ENCODE assay signal across 25 cellular contexts in the genomic region with DNA sequence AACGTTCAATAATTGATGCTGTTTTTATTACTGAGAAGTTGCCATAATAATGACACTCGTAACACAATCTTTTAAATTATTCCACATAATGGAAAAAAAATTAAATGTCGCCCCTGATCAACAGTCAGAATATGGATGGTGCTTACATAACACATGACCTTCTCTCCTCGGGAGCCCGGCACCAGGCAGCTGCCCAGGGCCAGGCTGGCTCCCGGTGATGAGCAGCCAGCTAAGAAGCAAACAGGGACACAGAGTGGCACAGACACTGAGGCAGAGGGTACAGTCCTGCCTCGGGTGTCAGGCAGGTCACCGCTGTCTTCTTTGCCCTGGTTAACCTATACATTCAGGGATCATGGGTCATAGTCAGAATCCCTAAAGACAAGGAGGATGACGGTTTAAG.
DNase-seq lines count a peak whose midpoint lies in the region; ATAC-seq, FAIRE-seq and TF ChIP-seq lines count a peak whose summit lies in the region.
"Had no signal": no experiment of that assay in that cellular context is flagged by ENCODE, and none has a peak within 500 bp of the region (broad histone marks: within the 10 kb centered on the region; RNA-seq: fewer than 3 reads in every experiment).

No MANE protein-coding gene starts in this region.

- no peak for ATAC-seq in HG02610 (IDR thresholded peaks at IDR 0.05; ENCODE audit: unreplicated experiment)
- no peak for ATAC-seq in GM21576 (IDR thresholded peaks at IDR 0.05; ENCODE audit: unreplicated experiment)

- TF ChIP-seq POLR2A in adrenal gland (IDR thresholded peaks at IDR 0.05): no peak

- TF ChIP-seq CTCF in D721Med (IDR thresholded peaks at IDR 0.05; ENCODE audit: insufficient read depth, missing control alignments) (no peak), adrenal gland (IDR thresholded peaks at IDR 0.05) (no peak), coronary artery (IDR thresholded peaks at IDR 0.05) (no peak)

- no peaks in the 10 kb centered on the region for H3K36me3 ChIP-seq in adrenal gland (replicated peaks in 1 of 2)
- H3K36me3 ChIP-seq in small intestine (ENCODE audit: control insufficient read depth in 2 of 2, insufficient read depth in 2 of 2, low read length in 2 of 2): no peaks in the 10 kb centered on the region
- H3K36me3 ChIP-seq: BE2C; BLaER1 treated with 17β-estradiol and CSF1 and Interleukin-3, amounts not matched to agents 10 nM and 100 nM had no signal

- H3K27me3 ChIP-seq in adrenal gland: no peaks in the 10 kb centered on the region
- no peaks in the 10 kb centered on the region for H3K27me3 ChIP-seq in small intestine (ENCODE audit: control insufficient read depth in 2 of 2, insufficient read depth in 2 of 2, low read length in 2 of 2)
- H3K27me3 ChIP-seq: BE2C; BLaER1 treated with 17β-estradiol and CSF1 and Interleukin-3, amounts not matched to agents 10 nM and 100 nM had no signal

- H3K4me1 ChIP-seq in adrenal gland (replicated peaks in 1 of 2): peaks cover 6 to 19% of the 10 kb centered on the region in 2 donors
- no peaks in the 10 kb centered on the region for H3K4me1 ChIP-seq in small intestine (ENCODE audit: control insufficient read depth in 2 of 2, insufficient read depth in 1 of 2, low read depth in 1 of 2, low read length in 1 of 2)
- H3K4me1 ChIP-seq: BE2C; BLaER1 treated with 17β-estradiol and CSF1 and Interleukin-3, amounts not matched to agents 10 nM and 100 nM had no signal

- FAIRE-seq in D721Med (lab: Jason Lieb, UNC) (peak; percentile 38), small intestine (lab: Jason Lieb, UNC) (no peak)
- FAIRE-seq: A204.1, G401.6, GM12892, H1 had no signal

- 48 to 54% (median 50%) methylated on average over 9 of the region's 9 CpGs for WGBS in adrenal gland, 4 donors
- WGBS in small intestine, 3 donors: 87 to 89% (median 88%) methylated on average over 9 of the region's 9 CpGs

- no peaks in the 10 kb centered on the region for H3K9me3 ChIP-seq in adrenal gland (replicated peaks in 1 of 3)
- H3K9me3 ChIP-seq in small intestine (ENCODE audit: control insufficient read depth, low read depth): no peaks in the 10 kb centered on the region
- H3K9me3 ChIP-seq: BE2C; BLaER1 treated with 17β-estradiol and CSF1 and Interleukin-3, amounts not matched to agents 10 nM and 100 nM had no signal

- H3K27ac ChIP-seq in adrenal gland: peak overlapping the region in 3 of 5 donors; percentile 4 to 67 (median 62)
- H3K27ac ChIP-seq in small intestine (ENCODE audit: low read depth in 1 of 2, low read length in 1 of 2): no peak overlapping the region
- no peak overlapping the region for H3K27ac ChIP-seq in coronary artery
- H3K27ac ChIP-seq: 22Rv1; BLaER1 treated with 17β-estradiol and CSF1 and Interleukin-3, amounts not matched to agents 10 nM and 100 nM; GM23248 had no signal

- no peak overlapping the region for H3K4me3 ChIP-seq in adrenal gland
- H3K4me3 ChIP-seq in small intestine (ENCODE audit: low read depth in 1 of 2, low read length in 2 of 2): no peak overlapping the region
- no peak overlapping the region for H3K4me3 ChIP-seq in coronary artery
- H3K4me3 ChIP-seq: BLaER1 treated with 17β-estradiol and CSF1 and Interleukin-3, amounts not matched to agents 10 nM and 100 nM; GM23248 had no signal

- DNase-seq in D721Med (ENCODE audit: insufficient read length, low spot score) (no peak), adrenal gland (peak; percentile 46 to 74 (median 67)), medulla oblongata (ENCODE audit: extremely low spot score) (peak; percentile 40), pons (ENCODE audit: low spot score) (peak; percentile 21), small intestine (no peak), coronary artery (ENCODE audit: low spot score) (no peak)
- DNase-seq: AML-193; BE2C; Calu3; CD4-positive, alpha-beta T cell; CD8-positive, alpha-beta memory T cell; COR-L47; DMS153; DND-41; GM23248; H7; HCEC 1CT had no signal

- intact Hi-C loops in adrenal gland (cut with DNase I): no loop called here

Comparison
In these comparisons a context has a peak if more than half of its experiments do, and no peak if none do; other contexts are left out.
1. DNase-seq: peak in adrenal gland (7 of 7), medulla oblongata (single experiment) and pons (single experiment); none in D721Med (single experiment), small intestine (single experiment) and coronary artery (single experiment).
2. H3K27ac ChIP-seq: peak in adrenal gland (3 of 5); none in small intestine (0 of 2) and coronary artery (0 of 2).